Comparison of ENCODE assay signal across 12 cellular contexts in the genomic region with DNA sequence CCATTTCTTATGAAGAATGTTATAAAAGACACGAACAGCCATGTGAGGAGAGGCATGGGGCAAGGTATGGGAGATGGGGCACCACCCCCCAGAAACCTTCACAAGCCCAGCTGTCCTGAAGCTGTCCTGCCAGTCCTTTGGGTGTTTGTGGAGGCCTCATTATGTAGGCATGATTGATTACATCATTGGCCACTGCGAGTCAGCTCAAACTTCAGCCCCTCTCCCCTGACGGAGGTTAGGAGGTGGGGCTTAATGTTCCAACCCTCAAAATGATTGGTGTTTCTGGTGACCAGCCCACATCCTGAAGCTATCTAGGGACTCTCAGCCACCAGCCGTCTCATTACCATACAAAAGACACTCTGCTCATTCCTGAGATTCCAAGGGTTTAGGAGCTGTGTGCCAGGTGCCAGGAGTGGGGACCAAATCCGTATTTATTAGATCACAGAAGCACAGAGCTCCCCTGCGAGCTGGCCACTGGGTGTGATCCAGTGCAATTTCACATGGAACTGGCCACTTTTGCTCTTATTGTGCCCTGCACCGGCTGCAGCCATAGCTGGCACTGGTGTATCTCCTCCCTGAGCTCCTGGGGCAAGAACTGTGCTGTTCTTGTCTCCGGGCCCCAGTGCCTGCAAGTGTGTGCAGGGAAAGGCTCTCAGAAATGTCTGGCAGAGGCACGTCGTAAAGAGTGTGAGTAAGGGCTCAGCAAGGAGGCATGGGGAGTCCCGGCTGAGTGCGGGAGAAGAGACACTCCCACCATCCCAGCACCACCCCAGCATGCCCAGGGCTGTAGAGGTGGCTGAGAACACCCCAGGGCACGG. TPM values are rescaled to one million over a fixed set of nuclear protein-coding genes. Genes with fewer than 3 reads are reported as not detected.
DNase-seq lines count a peak whose midpoint lies in the region; ATAC-seq, FAIRE-seq and TF ChIP-seq lines count a peak whose summit lies in the region.
"Had no signal": no experiment of that assay in that cellular context is flagged by ENCODE, and none has a peak within 500 bp of the region (broad histone marks: within the 10 kb centered on the region; RNA-seq: fewer than 3 reads in every experiment).

No MANE protein-coding gene starts in this region.

- H4K91ac ChIP-seq in H1 (replicated peaks; ENCODE audit: insufficient read length, low read length): peak overlapping the region; percentile 99

- H2AFZ ChIP-seq in H1 (ENCODE audit: low read length): no peak overlapping the region

- H3K9me3 ChIP-seq in H1 (ENCODE audit: insufficient read depth in 2 of 2, low read depth in 1 of 2, low read length in 1 of 2) (no peaks in the 10 kb centered on the region), Peyer's patch (no peaks in the 10 kb centered on the region)

- TF ChIP-seq POLR2A in NB4 (IDR thresholded peaks at IDR 0.05; ENCODE audit: extremely low read depth, insufficient read length) (no peak), H1 (IDR thresholded peaks at IDR 0.05; ENCODE audit: control extremely low read depth in 1 of 2, low read depth in 2 of 2, low read length in 2 of 2) (peak in 1 of 2 experiments; percentile 63; a peak in 2 of 3 replicates), Peyer's patch (IDR thresholded peaks at IDR 0.05) (no peak)

- H3K27ac Mint-ChIP-seq in neural crest cell (ENCODE audit: unreplicated experiment) (peak overlapping the region; percentile 51), Calu3 (ENCODE audit: unreplicated experiment) (no peak overlapping the region)
- H3K27ac Mint-ChIP-seq: effector memory CD8-positive, alpha-beta T cell had no signal

- H3K27ac ChIP-seq in H1 (ENCODE audit: low read depth, low read length) (peak overlapping the region; percentile 92), Peyer's patch (no peak overlapping the region)

- H3K9me3 Mint-ChIP-seq in neural crest cell: no peaks in the 10 kb centered on the region
- no peaks in the 10 kb centered on the region for H3K9me3 Mint-ChIP-seq in Calu3 (ENCODE audit: low read depth, unreplicated experiment)
- H3K9me3 Mint-ChIP-seq: effector memory CD8-positive, alpha-beta T cell had no signal

- intact Hi-C loops in Calu3 (cut with micrococcal nuclease; ENCODE audit: unreplicated experiment): no loop called here

- H4K8ac ChIP-seq in H1 (ENCODE audit: extremely low read depth, insufficient read depth, low read length): peak overlapping the region; percentile 51; the same call in 1 of the 2 replicates

- H3K36me3 Mint-ChIP-seq in neural crest cell (ENCODE audit: low read depth) (no peaks in the 10 kb centered on the region), Calu3 (ENCODE audit: insufficient read depth, unreplicated experiment) (no peaks in the 10 kb centered on the region)

- H3K4me2 ChIP-seq in H1 (ENCODE audit: insufficient read depth in 1 of 2, low read depth in 2 of 2, low read length in 2 of 2): peak overlapping the region; percentile 75 to 87

- peak overlapping the region; percentile 48 for H3K4me3 Mint-ChIP-seq in neural crest cell
- no peak overlapping the region for H3K4me3 Mint-ChIP-seq in Calu3 (ENCODE audit: low read depth, unreplicated experiment)
- H3K4me3 Mint-ChIP-seq: effector memory CD8-positive, alpha-beta T cell had no signal

- H3K18ac ChIP-seq in H1 (ENCODE audit: extremely low read depth, low read length): peak overlapping the region; percentile 99

- TF ChIP-seq EP300 in H1 (IDR thresholded peaks at IDR 0.05; ENCODE audit: borderline replicate concordance in 1 of 2, low read depth in 2 of 2, low read length in 2 of 2): no peak

- peaks cover 66% of the 10 kb centered on the region for H3K4me1 Mint-ChIP-seq in neural crest cell
- H3K4me1 Mint-ChIP-seq in Calu3 (ENCODE audit: low read depth, unreplicated experiment): no peaks in the 10 kb centered on the region

- no TSS peak for BruUV-seq in Calu3 (replicated peaks; lab: Mats Ljungman, UMichigan)

- H3K27me3 Mint-ChIP-seq in neural crest cell (ENCODE audit: low read depth) (no peaks in the 10 kb centered on the region), Calu3 (ENCODE audit: unreplicated experiment) (peaks cover 32% of the 10 kb centered on the region)

- H2BK120ac ChIP-seq in H1 (replicated peaks; ENCODE audit: low read depth, low read length): peak overlapping the region; percentile 67

- peak overlapping the region in 2 of 4 experiments; percentile 45 to 65; a peak in 5 of 7 replicates for H3K9ac ChIP-seq in H1 (replicated peaks in 1 of 4; ENCODE audit: extremely low read depth in 1 of 4, low read depth in 3 of 4, low read length in 3 of 4)

- peak overlapping the region; percentile 97 for H3K4ac ChIP-seq in H1 (replicated peaks; ENCODE audit: insufficient read length, low read depth, low read length)

- peak overlapping the region; percentile 100 for H2BK12ac ChIP-seq in H1 (ENCODE audit: low read depth, low read length)

- H3K4me1 ChIP-seq in H1 (replicated peaks in 1 of 4; ENCODE audit: control insufficient read depth in 3 of 4, insufficient read depth in 4 of 4, low read length in 3 of 4) (peaks cover 29 to 54% (median 42%) of the 10 kb centered on the region in 4 experiments), Peyer's patch (peaks cover 0 to 22% (median 0%) of the 10 kb centered on the region in 4 donors)

- no peak overlapping the region for H3K14ac ChIP-seq in H1 (ENCODE audit: insufficient read length)

- no peaks in the 10 kb centered on the region for H3K79me2 ChIP-seq in H1 (ENCODE audit: control insufficient read depth in 1 of 2, insufficient read depth in 2 of 2, low read length in 2 of 2)

- H2AK5ac ChIP-seq in H1 (ENCODE audit: low read depth, low read length): peak overlapping the region; percentile 96; the same call in 1 of the 2 replicates

- H2BK5ac ChIP-seq in H1 (ENCODE audit: low read depth, low read length): peak overlapping the region; percentile 100

- CTCF ChIA-PET in H1 (lab: Charles Lee; ENCODE audit: partially characterized antibody) (interaction anchor here (0.8 to 1.9 kb wide), 12 partner anchors 9 to 407 kb away, joined by 3 to 12 read pairs (median 4); a partner anchor contains a TSS), Calu3 (lab: Charles Lee) (no interaction called here)

- no peaks in the 10 kb centered on the region for H3K79me1 ChIP-seq in H1 (ENCODE audit: low read depth, low read length)

- H3K4me3 ChIP-seq in NB4 (ENCODE audit: low read depth, low read length) (no peak overlapping the region), H1 (ENCODE audit: extremely low read depth in 1 of 4, insufficient read depth in 2 of 4, low read depth in 3 of 4, low read length in 4 of 4) (peak overlapping the region in 3 of 4 experiments; percentile 19 to 42 (median 42); a peak in 6 of 8 replicates), Peyer's patch (no peak overlapping the region)

- H3K23ac ChIP-seq in H1 (ENCODE audit: insufficient read length): no peak overlapping the region

- POLR2A ChIA-PET in H1 (lab: Charles Lee; ENCODE audit: partially characterized antibody): interaction anchor here (0.6 to 2.4 kb wide), 15 partner anchors 11 to 421 kb away, joined by 3 to 26 read pairs (median 3); a partner anchor contains a TSS

- peak; percentile 100 for FAIRE-seq in H1 (lab: Jason Lieb, UNC)

- H2BK15ac ChIP-seq in H1 (ENCODE audit: low read length): peak overlapping the region; percentile 93

- TF ChIP-seq RAD21 in H1 (IDR thresholded peaks at IDR 0.05 in 1 of 2, conservative IDR thresholded peaks at IDR 0.05 in 1 of 2; ENCODE audit: low read depth in 2 of 2, low read length in 2 of 2): no peak

- DNase-seq in NB4 (ENCODE audit: low read depth): peak; percentile 66
- DNase-seq in H1 (ENCODE audit: low read depth in 1 of 2, low spot score in 2 of 2): peak; percentile 68 to 91
- DNase-seq in neural crest cell (ENCODE audit: low read depth, low spot score): no peak
- DNase-seq in NK-92 treated with Interleukin-12 subunit alpha and Interleukin-12 subunit beta, amount 100 ng/mL, for 24 hours (lab: John Stamatoyannopoulos, UW): no peak
- DNase-seq in Calu3: no peak
- no peak for DNase-seq in Peyer's patch
- DNase-seq: activated T-cell treated with anti-CD3 and anti-CD28 coated beads, Interleukin-2, amount 50 U/mL, for 1 hour; effector memory CD8-positive, alpha-beta T cell; SHP77 had no signal

- H3K36me3 ChIP-seq in H1 (ENCODE audit: control insufficient read depth in 2 of 4, insufficient read depth in 4 of 4, low read length in 3 of 4) (no peaks in the 10 kb centered on the region), Peyer's patch (no peaks in the 10 kb centered on the region)

- H4K5ac ChIP-seq in H1 (ENCODE audit: insufficient read length, low read depth, low read length): peak overlapping the region; percentile 91

- WGBS in H1 (ENCODE audit: extremely low coverage in 1 of 2, insufficient coverage in 1 of 2, insufficient read length in 1 of 2, insufficient replicate concordance in 2 of 2, low coverage in 1 of 2, low lambda C conversion rate in 2 of 2, missing lambda C conversion rate in 1 of 2), 2 experiments: 16% methylated on average over 13 of the region's 13 CpGs; no CpG with 5 or more reads in 1 of the 2 experiments

- TF ChIP-seq CTCF in NB4 (IDR thresholded peaks at IDR 0.05; ENCODE audit: low read depth, low read length): no peak
- no peak for TF ChIP-seq CTCF in H1 (IDR thresholded peaks at IDR 0.05; ENCODE audit: control extremely low read depth in 1 of 3, insufficient read depth in 1 of 3, low read depth in 1 of 3, low read length in 3 of 3)
- no peak for TF ChIP-seq CTCF in neural crest cell (conservative IDR thresholded peaks at IDR 0.05)
- TF ChIP-seq CTCF in Calu3 (IDR thresholded peaks at IDR 0.05; ENCODE audit: unreplicated experiment): no peak
- no peak for TF ChIP-seq CTCF in Peyer's patch (IDR thresholded peaks at IDR 0.05)

- H3K23me2 ChIP-seq in H1 (ENCODE audit: low read depth, low read length): peaks cover 2% of the 10 kb centered on the region

- H4K20me1 ChIP-seq in H1 (replicated peaks in 1 of 2; ENCODE audit: control insufficient read depth in 1 of 2, insufficient read depth in 2 of 2, low read length in 2 of 2): no peaks in the 10 kb centered on the region

- H2BK20ac ChIP-seq in H1 (ENCODE audit: low read length): peak overlapping the region; percentile 91

- H3K27me3 ChIP-seq in H1 (replicated peaks in 1 of 4; ENCODE audit: control insufficient read depth in 3 of 4, extremely low read depth in 1 of 4, insufficient read depth in 3 of 4, low read length in 3 of 4) (no peaks in the 10 kb centered on the region; a peak in 1 of 7 replicates), Peyer's patch (no peaks in the 10 kb centered on the region)

- H3K56ac ChIP-seq in H1 (replicated peaks; ENCODE audit: insufficient read length, low read depth, low read length): peak overlapping the region; percentile 78

- ATAC-seq in GM19438 (IDR thresholded peaks at IDR 0.05; ENCODE audit: low read depth, unreplicated experiment) (peak; percentile 40), HG03159 (IDR thresholded peaks at IDR 0.05; ENCODE audit: unreplicated experiment) (no peak)
- ATAC-seq: effector memory CD8-positive, alpha-beta T cell had no signal

RNA-seq across cellular contexts. Expression of a gene that starts 10.5 kb away (rescaled TPM):
- total RNA-seq in H1 (2021; fragmentation: NEBNext Ultra II Directional; extraction: Animal tissue kit (Norgen Biotek cat#: 25700)): 2.6 and 3.1 TPM in 2 replicates
- polyA plus RNA-seq in H1 (2011; rRNA removed): 1.3 and 1.9 TPM in 2 replicates
- 1.8 TPM for polyA plus RNA-seq in H1 (2011; cell fraction: cytosol; rRNA removed)
- 2.7 TPM for polyA plus RNA-seq in H1 (2011; cell fraction: nucleus; rRNA removed)
- polyA plus RNA-seq in H1 (2012, experiment 1 of 2): 1.0 to 2.5 TPM (median 1.8 TPM) in 4 replicates
- polyA plus RNA-seq in H1 (2012, experiment 2 of 2): 1.8 TPM
- polyA plus RNA-seq in H1 (2013, experiment 1 of 2): 1.8 TPM
- 0.81 TPM for polyA plus RNA-seq in H1 (2013, experiment 2 of 2)
- polyA minus RNA-seq in H1 (2011; rRNA and poly(A)+ RNA removed): 1.0 and 1.6 TPM in 2 replicates
- polyA minus RNA-seq in H1 (2011; cell fraction: cytosol; rRNA and poly(A)+ RNA removed): 1.8 TPM
- polyA minus RNA-seq in H1 (2011; cell fraction: nucleus; rRNA and poly(A)+ RNA removed): 3.0 TPM
- total RNA-seq in neural crest cell (2.1 and 3.2 TPM in 2 replicates), Calu3 (2022) (0.19 and 0.27 TPM in 2 replicates), Peyer's patch (1 to 10 TPM in 3 of 4 donors, under 1 TPM in 1; 0.35 to 2.5 (median 1.7) TPM)
- total RNA-seq: HT-29 had no signal

Comparison
In these comparisons a context has a peak if more than half of its experiments do, and no peak if none do; other contexts are left out.
1. DNase-seq: peak in NB4 (single experiment) and H1 (2 of 2); none in neural crest cell (single experiment), NK-92 treated with Interleukin-12 subunit alpha and Interleukin-12 subunit beta, amount 100 ng/mL, for 24 hours (single experiment), Calu3 (single experiment) and Peyer's patch (0 of 3).
2. H3K4me3 ChIP-seq: peak in H1 (3 of 4); none in NB4 (single experiment) and Peyer's patch (0 of 4).